In genomic region chr14:72925171-72925759, GRCh38 we compare ENCODE assay signal across 8 cellular contexts. TPM values are rescaled to one million over a fixed set of nuclear protein-coding genes. Genes with fewer than 3 reads are reported as not detected.
DNase-seq lines count a peak whose midpoint lies in the region; ATAC-seq and TF ChIP-seq lines count a peak whose summit lies in the region.

No MANE protein-coding gene starts in this region.

- no peak for ATAC-seq in GM21717 (IDR thresholded peaks at IDR 0.05; ENCODE audit: unreplicated experiment)
- ATAC-seq in HG03108 (IDR thresholded peaks at IDR 0.05; ENCODE audit: unreplicated experiment): no peak

- no peak overlapping the region for H3K27ac ChIP-seq in SJCRH30
- H3K27ac ChIP-seq in esophagus muscularis mucosa (replicated peaks in 1 of 4): peak overlapping the region; percentile 70 to 82 (median 70)

- no peaks in the 10 kb centered on the region for H3K27me3 ChIP-seq in GM06990 (replicated peaks; ENCODE audit: control insufficient read depth, insufficient read depth, low read length)
- H3K27me3 ChIP-seq in SJCRH30: no peaks in the 10 kb centered on the region
- H3K27me3 ChIP-seq in esophagus muscularis mucosa: no peaks in the 10 kb centered on the region

- H3K4me1 ChIP-seq in SJCRH30 (no peaks in the 10 kb centered on the region), esophagus muscularis mucosa (peaks cover 4 to 20% (median 16%) of the 10 kb centered on the region in 4 donors)

- DNase-seq in GM06990 (ENCODE audit: extremely low read depth, insufficient read length): no peak
- no peak for DNase-seq in SJCRH30
- DNase-seq in esophagus muscularis mucosa (ENCODE audit: extremely low spot score): no peak
- DNase-seq in retinal pigment epithelial cell (ENCODE audit: low read depth): no peak
- DNase-seq in NOMO-1 treated with dmso at 0.1 percent for 144 hours (lab: John Stamatoyannopoulos, UW; ENCODE audit: unreplicated experiment): no peak
- no peak for DNase-seq in NCI-H1436 treated with DMSO at 0.1 percent for 48 hours (lab: John Stamatoyannopoulos, UW)

- H3K9me3 ChIP-seq in SJCRH30 (replicated peaks) (no peaks in the 10 kb centered on the region), esophagus muscularis mucosa (no peaks in the 10 kb centered on the region)

- no peak for TF ChIP-seq EP300 in esophagus muscularis mucosa (IDR thresholded peaks at IDR 0.05)

- H3K4me3 ChIP-seq in GM06990 (replicated peaks; ENCODE audit: low read depth, low read length) (peak overlapping the region; percentile 87), SJCRH30 (peak overlapping the region; percentile 82), esophagus muscularis mucosa (peak overlapping the region in 3 of 4 donors; percentile 80 to 89 (median 88)), retinal pigment epithelial cell (ENCODE audit: low read length) (peak overlapping the region; percentile 88)

- intact Hi-C loops in esophagus muscularis mucosa (cut with DNase I): no loop called here

- no peak for TF ChIP-seq CTCF in GM06990 (IDR thresholded peaks at IDR 0.05; ENCODE audit: insufficient read depth, low read length, poor library complexity, severe bottlenecking)
- TF ChIP-seq CTCF in esophagus muscularis mucosa (IDR thresholded peaks at IDR 0.05): no peak
- no peak for TF ChIP-seq CTCF in retinal pigment epithelial cell (conservative IDR thresholded peaks at IDR 0.05; ENCODE audit: low read depth, low read length)

- no peak for TF ChIP-seq POLR2A in esophagus muscularis mucosa (IDR thresholded peaks at IDR 0.05; ENCODE audit: low read depth)

- 89% methylated on average over 20 of the region's 22 CpGs for WGBS in esophagus muscularis mucosa

- H3K36me3 ChIP-seq in GM06990 (ENCODE audit: control insufficient read depth, insufficient read depth, low read length): no peaks in the 10 kb centered on the region; the same call in 1 of the 2 replicates
- no peaks in the 10 kb centered on the region for H3K36me3 ChIP-seq in SJCRH30
- no peaks in the 10 kb centered on the region for H3K36me3 ChIP-seq in esophagus muscularis mucosa

RNA-seq across cellular contexts. Expression of gene DCAF4, which starts 1.0 kb away (rescaled TPM):
- 16.1 and 17.0 TPM in 2 replicates for total RNA-seq in SJCRH30 (2014; rRNA removed; shearing (Covaris generic))
- 10 to 100 TPM; 10.9 to 18.7 (median 14.7) TPM for total RNA-seq in esophagus muscularis mucosa

RNA-seq across cellular contexts. Expression of gene DPF3, which starts 31.4 kb away (rescaled TPM):
- 0.25 and 0.79 TPM in 2 replicates for total RNA-seq in SJCRH30 (2014; rRNA removed; shearing (Covaris generic))
- total RNA-seq in esophagus muscularis mucosa: 1 to 10 TPM in 2 of 4 donors, under 1 TPM in 2; 0.78 to 2.5 (median 1.7) TPM
